1 cellular context compared by ENCODE assay signal in genomic region chr11:108121274-108122155, GRCh38.
TF ChIP-seq lines count a peak whose summit lies in the region.

Gene ACAT1, plus strand, starts transcription at chr11:108121567. Its CDS starts 40 bp downstream, at chr11:108121607.

TF ChIP-seq in K562, 482 proteins besides CTCF, POLR2A, EP300 and RAD21 (continued from another document and continues in another):
- TF ChIP-seq ZNF592 (IDR thresholded peaks at IDR 0.05): peak; percentile 62; the same call in 1 of the 2 replicates
- TF ChIP-seq PML (IDR thresholded peaks at IDR 0.05; ENCODE audit: low read length): peak; percentile 72; the same call in 1 of the 2 replicates
- TF ChIP-seq KLF10 (CRISPR knock-in tag; IDR thresholded peaks at IDR 0.05): no peak
- no peak for TF ChIP-seq HDAC6 (IDR thresholded peaks at IDR 0.05; ENCODE audit: low read depth, low read length)
- TF ChIP-seq SPI1 (IDR thresholded peaks at IDR 0.05; ENCODE audit: borderline replicate concordance, low read depth, low read length): no peak
- peak; percentile 94 for TF ChIP-seq MGA (IDR thresholded peaks at IDR 0.05)
- TF ChIP-seq E2F6 (IDR thresholded peaks at IDR 0.05; ENCODE audit: borderline replicate concordance in 1 of 2, extremely low read depth in 1 of 2, insufficient read depth in 1 of 2, insufficient read length in 1 of 2, low read depth in 1 of 2, low read length in 1 of 2, poor library complexity in 1 of 2, severe bottlenecking in 1 of 2): peak; percentile 8 to 81
- TF ChIP-seq NCOR1 (IDR thresholded peaks at IDR 0.05): 0 out of 2 replicates have a peak, but pooled peaks have one; percentile 5
- TF ChIP-seq AFF1 (IDR thresholded peaks at IDR 0.05; ENCODE audit: low read depth in 1 of 2, partially characterized antibody in 2 of 2): peak in 1 of 2 experiments; percentile 14
- TF ChIP-seq PRPF4 (IDR thresholded peaks at IDR 0.05; ENCODE audit: insufficient read depth, low read depth, low read length, poor library complexity, severe bottlenecking): peak; percentile 41
- peak in 1 of 2 experiments; percentile 36; a peak in 1 of 4 replicates for TF ChIP-seq ZMIZ1 (IDR thresholded peaks at IDR 0.05; ENCODE audit: low read depth in 2 of 2, low read length in 2 of 2)
- TF ChIP-seq AFF4 (CRISPR knock-in tag; IDR thresholded peaks at IDR 0.05): peak; percentile 81; the same call in 1 of the 2 replicates
- TF ChIP-seq C11orf30 (IDR thresholded peaks at IDR 0.05; ENCODE audit: low read depth): no peak
- TF ChIP-seq CXXC5 (CRISPR knock-in tag; IDR thresholded peaks at IDR 0.05): peak; percentile 89
- TF ChIP-seq RBBP5 (IDR thresholded peaks at IDR 0.05; ENCODE audit: borderline replicate concordance, insufficient read depth, low read length, poor library complexity, severe bottlenecking): peak; percentile 84
- no peak for TF ChIP-seq ZNF436 (CRISPR knock-in tag; IDR thresholded peaks at IDR 0.05)
- TF ChIP-seq POLR2H (tag; IDR thresholded peaks at IDR 0.05; ENCODE audit: low read depth): peak; percentile 77
- no peak for TF ChIP-seq STAT5B (CRISPR knock-in tag; IDR thresholded peaks at IDR 0.05)
- TF ChIP-seq ZNF583 (CRISPR knock-in tag; IDR thresholded peaks at IDR 0.05): peak; percentile 45; the same call in 1 of the 2 replicates
- TF ChIP-seq SUPT5H (IDR thresholded peaks at IDR 0.05): peak; percentile 90
- TF ChIP-seq TAF7 (tag; IDR thresholded peaks at IDR 0.05): no peak
